ENCODE assay signal across 10 cellular contexts in the genomic region with DNA sequence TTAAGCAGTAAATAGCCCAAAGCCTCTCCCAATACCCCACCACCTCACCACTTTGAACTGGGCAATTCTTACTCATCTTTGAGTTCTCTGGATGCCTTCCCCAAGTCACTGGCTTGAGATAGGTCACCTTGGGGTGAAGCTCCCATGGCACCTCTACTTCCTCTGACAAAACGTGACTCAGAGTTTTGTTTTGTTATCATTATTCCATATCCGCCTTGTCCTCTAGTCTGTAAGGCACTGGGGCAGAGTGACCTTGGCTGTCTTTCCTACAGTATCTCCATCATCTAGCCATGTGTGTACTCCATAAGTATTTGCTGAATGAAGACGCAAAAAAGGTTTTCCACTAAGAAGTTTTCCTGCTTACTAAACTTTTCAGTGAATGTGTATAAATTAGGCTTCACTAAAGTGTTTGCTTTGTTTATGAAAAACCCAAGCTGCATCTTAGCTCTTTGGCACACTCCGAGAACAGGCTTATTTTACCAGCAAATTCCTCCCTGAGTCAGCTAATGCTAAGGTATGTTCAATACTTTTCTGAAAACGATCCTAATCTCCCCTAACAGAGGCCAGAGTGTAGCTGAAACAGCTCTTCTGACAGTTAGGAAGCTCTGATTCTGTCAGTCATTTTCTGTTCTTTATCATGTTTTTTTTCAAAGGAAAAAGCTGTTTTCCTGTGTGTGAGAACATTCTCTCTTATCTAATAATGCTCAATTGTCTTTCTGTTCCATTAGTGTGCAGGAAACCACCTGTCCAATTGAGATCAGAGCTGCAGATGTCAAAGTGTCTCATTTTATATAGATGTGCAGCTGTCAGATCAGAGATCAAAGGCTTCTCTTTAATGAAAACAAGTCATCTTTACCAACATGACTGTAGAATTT. TPM values are rescaled to one million over a fixed set of nuclear protein-coding genes. Genes with fewer than 3 reads are reported as not detected.
DNase-seq lines count a peak whose midpoint lies in the region; ATAC-seq and TF ChIP-seq lines count a peak whose summit lies in the region.
"Had no signal": no experiment of that assay in that cellular context is flagged by ENCODE, and none has a peak within 500 bp of the region (broad histone marks: within the 10 kb centered on the region; RNA-seq: fewer than 3 reads in every experiment).

No MANE protein-coding gene starts in this region.

- no peak for TF ChIP-seq CTCF in MM.1S (IDR thresholded peaks at IDR 0.05; ENCODE audit: low read length)
- no peak for TF ChIP-seq CTCF in astrocyte of the spinal cord (IDR thresholded peaks at IDR 0.05; ENCODE audit: low read depth, low read length)

- no peaks in the 10 kb centered on the region for H4K20me1 ChIP-seq in MM.1S (ENCODE audit: insufficient read depth, low read length)

- no peaks in the 10 kb centered on the region for H3K27me3 Mint-ChIP-seq in naive thymus-derived CD4-positive, alpha-beta T cell

- POLR2A ChIA-PET in naive thymus-derived CD4-positive, alpha-beta T cell (lab: Charles Lee): interaction anchor here (1.3 to 1.9 kb wide), 4 partner anchors 17 to 30 kb away, joined by 3 to 10 read pairs (median 6); a partner anchor contains a TSS

- CTCF ChIA-PET in naive thymus-derived CD4-positive, alpha-beta T cell (lab: Charles Lee): interaction anchor here (0.7 kb wide), 1 partner anchor 22 kb away, joined by 3 read pairs; no protein-coding TSS in a partner anchor

- intact Hi-C loops in naive thymus-derived CD4-positive, alpha-beta T cell (cut with micrococcal nuclease): loop anchor here (1.0 to 2.0 kb wide), 3 partner anchors 16 to 25 kb away; no protein-coding TSS in a partner anchor

- no peaks in the 10 kb centered on the region for H3K9me2 ChIP-seq in MM.1S (replicated peaks; ENCODE audit: insufficient read depth, low read length)

- no peaks in the 10 kb centered on the region for H3K27me3 ChIP-seq in MM.1S (replicated peaks; ENCODE audit: insufficient read depth, low read length)
- H3K27me3 ChIP-seq in naive thymus-derived CD4-positive, alpha-beta T cell (ENCODE audit: control insufficient read depth in 2 of 2, insufficient read depth in 2 of 2, low read length in 2 of 2): no peaks in the 10 kb centered on the region

- peak overlapping the region; percentile 22 to 84 (median 71) for H3K27ac Mint-ChIP-seq in naive thymus-derived CD4-positive, alpha-beta T cell

- H3F3A ChIP-seq in MM.1S (ENCODE audit: insufficient read depth, low read length): no peaks in the 10 kb centered on the region

- H3K36me3 ChIP-seq in MM.1S (replicated peaks; ENCODE audit: insufficient read depth, low read length): no peaks in the 10 kb centered on the region
- H3K36me3 ChIP-seq in naive thymus-derived CD4-positive, alpha-beta T cell (ENCODE audit: control insufficient read depth in 2 of 3, insufficient read depth in 3 of 3, low read length in 3 of 3): no peaks in the 10 kb centered on the region
- H3K36me3 ChIP-seq: lower lobe of right lung had no signal

- peaks cover 0 to 8% (median 0%) of the 10 kb centered on the region in 11 donors for H3K9me3 Mint-ChIP-seq in naive thymus-derived CD4-positive, alpha-beta T cell

- H3K4me3 Mint-ChIP-seq in naive thymus-derived CD4-positive, alpha-beta T cell: peak overlapping the region; percentile 31 to 69 (median 60)

- in situ Hi-C loops in astrocyte of the spinal cord (cut with HindIII; ENCODE audit: low sequenced_read_pairs): no loop called here

- no peak overlapping the region for H2AFZ ChIP-seq in MM.1S (ENCODE audit: low read length)

- ATAC-seq in naive thymus-derived CD4-positive, alpha-beta T cell: peak; percentile 71
- ATAC-seq in HG02870 (IDR thresholded peaks at IDR 0.05; ENCODE audit: unreplicated experiment): no peak
- ATAC-seq in GM18861 (IDR thresholded peaks at IDR 0.05; ENCODE audit: unreplicated experiment): no peak
- no peak for ATAC-seq in GM18858 (IDR thresholded peaks at IDR 0.05; ENCODE audit: unreplicated experiment)
- no peak for ATAC-seq in HG03196 (IDR thresholded peaks at IDR 0.05; ENCODE audit: unreplicated experiment)
- ATAC-seq: lower lobe of right lung had no signal

- no peaks in the 10 kb centered on the region for H3K4me1 ChIP-seq in MM.1S (ENCODE audit: low read length)
- peaks cover 14 to 36% of the 10 kb centered on the region in 2 donors for H3K4me1 ChIP-seq in naive thymus-derived CD4-positive, alpha-beta T cell (ENCODE audit: control insufficient read depth in 2 of 2, insufficient read depth in 2 of 2, low read length in 2 of 2)
- H3K4me1 ChIP-seq: lower lobe of right lung had no signal

- H3K9me3 ChIP-seq in MM.1S (replicated peaks; ENCODE audit: insufficient read depth, low read length): no peaks in the 10 kb centered on the region
- no peaks in the 10 kb centered on the region for H3K9me3 ChIP-seq in naive thymus-derived CD4-positive, alpha-beta T cell (ENCODE audit: control insufficient read depth in 2 of 3, low read length in 3 of 3)
- H3K9me3 ChIP-seq: lower lobe of right lung had no signal

- H3K36me3 Mint-ChIP-seq in naive thymus-derived CD4-positive, alpha-beta T cell: peaks cover 0 to 14% (median 0%) of the 10 kb centered on the region in 5 donors

- H3K4me2 ChIP-seq in MM.1S (ENCODE audit: low read depth, low read length): no peak overlapping the region

- peak; percentile 1 for DNase-seq in DMS53 treated with DMSO at 0.1 percent for 48 hours (lab: John Stamatoyannopoulos, UW; ENCODE audit: unreplicated experiment)
- DNase-seq in MM.1S: peak; percentile 16
- peak; percentile 59 for DNase-seq in astrocyte of the spinal cord (ENCODE audit: low read depth, low spot score)
- peak in 7 of 9 donors; percentile 12 to 63 (median 45) for DNase-seq in naive thymus-derived CD4-positive, alpha-beta T cell
- DNase-seq: aorta, lower lobe of right lung had no signal

- H3K79me2 ChIP-seq in MM.1S (ENCODE audit: low read length): no peaks in the 10 kb centered on the region

- no peak overlapping the region for H3K9ac ChIP-seq in MM.1S (ENCODE audit: low read length)

- H3K4me1 Mint-ChIP-seq in naive thymus-derived CD4-positive, alpha-beta T cell: peaks cover 21 to 71% (median 53%) of the 10 kb centered on the region in 7 donors

- H3K4me3 ChIP-seq in MM.1S (ENCODE audit: low read length) (no peak overlapping the region), astrocyte of the spinal cord (ENCODE audit: low read depth, low read length) (no peak overlapping the region)
- H3K4me3 ChIP-seq in naive thymus-derived CD4-positive, alpha-beta T cell (ENCODE audit: low read length): no peak overlapping the region
- H3K4me3 ChIP-seq: lower lobe of right lung had no signal

- no peak overlapping the region for H3K27ac ChIP-seq in MM.1S (ENCODE audit: low read length)
- no peak overlapping the region for H3K27ac ChIP-seq in naive thymus-derived CD4-positive, alpha-beta T cell (ENCODE audit: low read depth, low read length)
- H3K27ac ChIP-seq: lower lobe of right lung had no signal

RNA-seq across cellular contexts. Expression of a gene that starts 30.2 kb away (rescaled TPM):
- total RNA-seq in naive thymus-derived CD4-positive, alpha-beta T cell: 10 to 100 TPM in 3 of 5 experiments, 1 to 10 TPM in 2; 3.3 to 31.6 (median 10.9) TPM
- polyA plus RNA-seq in naive thymus-derived CD4-positive, alpha-beta T cell: 1 to 10 TPM; 6.8 to 7.8 TPM

Comparison
In these comparisons a context has a peak if more than half of its experiments do, and no peak if none do; other contexts are left out.
1. DNase-seq: peak in every context shown above with its lines; median percentile 59 in astrocyte of the spinal cord; 45 in naive thymus-derived CD4-positive, alpha-beta T cell; 16 in MM.1S; 1 in DMS53 treated with DMSO at 0.1 percent for 48 hours.